Comparison of ENCODE assay signal across 13 cellular contexts in genomic region chr4:5751918-5752802, GRCh38. TPM values are rescaled to one million over a fixed set of nuclear protein-coding genes. Genes with fewer than 3 reads are reported as not detected.
A peak's percentile ranks its signal among the peaks of the same experiment; 100 is the strongest.
DNase-seq lines count a peak whose midpoint lies in the region; ATAC-seq, FAIRE-seq and TF ChIP-seq lines count a peak whose summit lies in the region.
"Had no signal": no experiment of that assay in that cellular context is flagged by ENCODE, and none has a peak within 500 bp of the region (broad histone marks: within the 10 kb centered on the region; RNA-seq: fewer than 3 reads in every experiment).

No MANE protein-coding gene starts in this region.

- H2AFZ ChIP-seq in HCT116 (ENCODE audit: low read depth, low read length, poor library complexity, severe bottlenecking) (no peak overlapping the region), astrocyte (ENCODE audit: low read depth, low read length) (no peak overlapping the region), hepatocyte (no peak overlapping the region)

- TF ChIP-seq RAD21 in HCT116 (IDR thresholded peaks at IDR 0.05; ENCODE audit: low read depth), result no peak

- H3K4me1 Mint-ChIP-seq in astrocyte (ENCODE audit: low read depth, unreplicated experiment), result peaks cover 55% of the 10 kb centered on the region

- no peaks in the 10 kb centered on the region for H3K27me3 Mint-ChIP-seq in astrocyte (ENCODE audit: low read depth, unreplicated experiment)

- no peaks in the 10 kb centered on the region for H4K20me1 ChIP-seq in HCT116 (ENCODE audit: insufficient read depth)
- H4K20me1 ChIP-seq in astrocyte (ENCODE audit: insufficient read depth, low read length), result no peaks in the 10 kb centered on the region
- no peaks in the 10 kb centered on the region for H4K20me1 ChIP-seq in hepatocyte (ENCODE audit: insufficient read depth, poor library complexity, severe bottlenecking)

- H3K4me3 ChIP-seq in HCT116 (replicated peaks in 1 of 2; ENCODE audit: low read depth in 1 of 2, low read length in 2 of 2), result no peak overlapping the region
- no peak overlapping the region for H3K4me3 ChIP-seq in astrocyte (ENCODE audit: insufficient read depth, low read depth, low read length)
- H3K4me3 ChIP-seq in hepatocyte, result no peak overlapping the region
- H3K4me3 ChIP-seq in sigmoid colon, result no peak overlapping the region
- H3K4me3 ChIP-seq: skin epidermis had no signal

- H3K27ac ChIP-seq in HCT116 (ENCODE audit: low read depth, low read length), result no peak overlapping the region
- H3K27ac ChIP-seq in astrocyte (ENCODE audit: low read depth, low read length), result peak overlapping the region; percentile 85
- peak overlapping the region; percentile 76 for H3K27ac ChIP-seq in hepatocyte
- no peak overlapping the region for H3K27ac ChIP-seq in sigmoid colon

- H3K9me3 ChIP-seq in HCT116 (ENCODE audit: control insufficient read depth in 1 of 2, insufficient read depth in 1 of 2, low read depth in 1 of 2, low read length in 2 of 2) (no peaks in the 10 kb centered on the region), astrocyte (ENCODE audit: insufficient read depth, low read depth, low read length) (no peaks in the 10 kb centered on the region), hepatocyte (ENCODE audit: low read depth) (no peaks in the 10 kb centered on the region), sigmoid colon (no peaks in the 10 kb centered on the region)

- RAD21 ChIA-PET in HCT116 (lab: Charles Lee; ENCODE audit: low non-redundant PET in 1 of 2, low total read pairs in 2 of 2, uncharacterized antibody in 2 of 2, unreplicated experiment in 2 of 2), result no interaction called here

- TF ChIP-seq POLR2A in HCT116 (IDR thresholded peaks at IDR 0.05; ENCODE audit: borderline replicate concordance, extremely low read depth, insufficient read depth, insufficient read length), result no peak
- TF ChIP-seq POLR2A in sigmoid colon (IDR thresholded peaks at IDR 0.05), result no peak

- WGBS in hepatocyte (ENCODE audit: low lambda C conversion rate, missing lambda C conversion rate), result 79% methylated on average over 22 of the region's 22 CpGs
- 71 to 72% methylated on average over 22 of the region's 22 CpGs for WGBS in sigmoid colon, 2 donors

- H3K9me2 ChIP-seq in HCT116 (ENCODE audit: insufficient read depth), result no peaks in the 10 kb centered on the region
- no peaks in the 10 kb centered on the region for H3K9me2 ChIP-seq in hepatocyte (replicated peaks; ENCODE audit: insufficient read depth)

- no peaks in the 10 kb centered on the region for H3K9me3 Mint-ChIP-seq in astrocyte (ENCODE audit: unreplicated experiment)
- H3K9me3 Mint-ChIP-seq: activated T-cell treated with anti-CD3 and anti-CD28 coated beads, Interleukin-2, amount 50 U/mL, for 72 hours had no signal

- peak overlapping the region; percentile 78; the same call in 1 of the 2 replicates for H3K4me2 ChIP-seq in HCT116 (ENCODE audit: low read length)
- H3K4me2 ChIP-seq in astrocyte (ENCODE audit: low read length), result peak overlapping the region; percentile 59
- no peak overlapping the region for H3K4me2 ChIP-seq in hepatocyte

- H3K79me2 ChIP-seq in HCT116 (ENCODE audit: insufficient read depth, low read length) (no peaks in the 10 kb centered on the region), astrocyte (ENCODE audit: insufficient read depth, low read length) (peaks cover 6% of the 10 kb centered on the region), hepatocyte (no peaks in the 10 kb centered on the region)

- POLR2A ChIA-PET in HCT116 (lab: Charles Lee), result no interaction called here

- FAIRE-seq in astrocyte (lab: Jason Lieb, UNC), result no peak

- H3K4me1 ChIP-seq in HCT116 (ENCODE audit: control insufficient read depth in 1 of 2, insufficient read depth in 2 of 2, low read length in 2 of 2) (peaks cover 10 to 42% of the 10 kb centered on the region in 2 experiments), astrocyte (ENCODE audit: insufficient read depth, low read length) (peaks cover 70% of the 10 kb centered on the region), hepatocyte (ENCODE audit: insufficient read depth) (no peaks in the 10 kb centered on the region), sigmoid colon (peaks cover 0 to 5% (median 3%) of the 10 kb centered on the region in 4 donors)

- H3K9ac ChIP-seq in HCT116 (ENCODE audit: low read length), result no peak overlapping the region
- peak overlapping the region; percentile 73 for H3K9ac ChIP-seq in astrocyte (ENCODE audit: low read length)

- CTCF ChIA-PET in HCT116 (lab: Charles Lee), result no interaction called here

- TF ChIP-seq CTCF in HCT116 (IDR thresholded peaks at IDR 0.05 in 2 of 3, conservative IDR thresholded peaks at IDR 0.05 in 1 of 3; ENCODE audit: borderline replicate concordance in 1 of 3, insufficient read depth in 1 of 3, low read depth in 2 of 3, low read length in 2 of 3), result no peak
- peak; percentile 4 for TF ChIP-seq CTCF in astrocyte (IDR thresholded peaks at IDR 0.05; ENCODE audit: insufficient read depth, low read depth, low read length)
- TF ChIP-seq CTCF in hepatocyte (IDR thresholded peaks at IDR 0.05; ENCODE audit: poor library complexity), result no peak
- TF ChIP-seq CTCF in sigmoid colon (IDR thresholded peaks at IDR 0.05), result no peak

- no peak overlapping the region for H3K4me3 Mint-ChIP-seq in astrocyte (ENCODE audit: unreplicated experiment)
- H3K4me3 Mint-ChIP-seq: activated T-cell treated with anti-CD3 and anti-CD28 coated beads, Interleukin-2, amount 50 U/mL, for 72 hours had no signal

- H3K36me3 Mint-ChIP-seq in astrocyte (ENCODE audit: low read depth, unreplicated experiment), result peaks cover 38% of the 10 kb centered on the region

- no peak for DNase-seq in HCT116 (ENCODE audit: low read depth, low spot score)
- DNase-seq in astrocyte (ENCODE audit: low read depth), result peak; percentile 63
- DNase-seq in hepatocyte (ENCODE audit: low spot score), result peak; percentile 35
- DNase-seq in sigmoid colon, result peak; percentile 60
- DNase-seq in SW480 (ENCODE audit: low spot score), result no peak
- DNase-seq in activated naive CD4-positive, alpha-beta T cell (lab: John Stamatoyannopoulos, UW), result no peak
- DNase-seq: activated T-cell treated with anti-CD3 and anti-CD28 coated beads, Interleukin-2, amount 50 U/mL, for 72 hours; DMS 273 treated with DMSO at 0.1 percent for 48 hours; NCI-H1930; trophoblast cell had no signal

- H3K36me3 ChIP-seq in HCT116 (ENCODE audit: control insufficient read depth in 1 of 2, insufficient read depth in 2 of 2, low read length in 2 of 2) (no peaks in the 10 kb centered on the region), astrocyte (ENCODE audit: insufficient read depth, low read length) (peaks cover 27% of the 10 kb centered on the region), hepatocyte (replicated peaks; ENCODE audit: insufficient read depth, low read depth) (no peaks in the 10 kb centered on the region), sigmoid colon (peaks cover 34 to 90% (median 55%) of the 10 kb centered on the region in 4 donors)

- intact Hi-C loops in HCT116 (cut with micrococcal nuclease), result no loop called here
- intact Hi-C loops in sigmoid colon (cut with DNase I), result no loop called here

- no peak for ATAC-seq in HCT116
- ATAC-seq in GM21381 (IDR thresholded peaks at IDR 0.05; ENCODE audit: unreplicated experiment), result no peak
- ATAC-seq: activated T-cell treated with anti-CD3 and anti-CD28 coated beads, Interleukin-2, amount 50 U/mL, for 72 hours had no signal

- TF ChIP-seq EP300 in sigmoid colon (IDR thresholded peaks at IDR 0.05), result no peak

- no peak overlapping the region for H3K27ac Mint-ChIP-seq in astrocyte (ENCODE audit: unreplicated experiment)
- H3K27ac Mint-ChIP-seq: activated T-cell treated with anti-CD3 and anti-CD28 coated beads, Interleukin-2, amount 50 U/mL, for 72 hours had no signal

- no TSS peak for BruUV-seq in HCT116 (replicated peaks; lab: Mats Ljungman, UMichigan)

- H3K27me3 ChIP-seq in HCT116 (ENCODE audit: insufficient read depth, low read length) (no peaks in the 10 kb centered on the region), astrocyte (ENCODE audit: insufficient read depth, low read length) (no peaks in the 10 kb centered on the region), hepatocyte (no peaks in the 10 kb centered on the region), sigmoid colon (no peaks in the 10 kb centered on the region)

TF ChIP-seq in HCT116, 20 proteins besides CTCF, POLR2A, EP300 and RAD21:
- no peak for TF ChIP-seq JUND (IDR thresholded peaks at IDR 0.05)
- no peak for TF ChIP-seq SRF (IDR thresholded peaks at IDR 0.05; ENCODE audit: low read depth)

RNA-seq across cellular contexts. Expression of gene EVC, which starts 41.2 kb away (rescaled TPM):
- 0.15 TPM for total RNA-seq in HCT116 (2021; ENCODE audit: unreplicated experiment)
- polyA plus RNA-seq in HCT116 (2012), result 0.18 TPM in 1 of 2 replicates, not detected in the other
- 23.9 and 24.0 TPM in 2 replicates for total RNA-seq in astrocyte
- total RNA-seq in hepatocyte, result 8.6 and 13.2 TPM in 2 replicates
- 4.6 and 4.8 TPM in 2 replicates for polyA plus RNA-seq in hepatocyte
- 10 to 100 TPM; 15.6 to 35.2 (median 24.4) TPM for total RNA-seq in sigmoid colon
- polyA plus RNA-seq in sigmoid colon, result 1 to 10 TPM in 2 of 3 donors, under 1 TPM in 1; 0.46 to 3.4 (median 1.2) TPM
- total RNA-seq: OCI-LY7 had no signal

RNA-seq across cellular contexts. Expression of gene EVC2, which starts 43.8 kb away (rescaled TPM):
- total RNA-seq in HCT116 (2021; ENCODE audit: unreplicated experiment) (not detected), astrocyte (3.3 and 3.5 TPM in 2 replicates), hepatocyte (3.6 and 4.2 TPM in 2 replicates), sigmoid colon (10 to 100 TPM in 2 of 4 donors, 1 to 10 TPM in 2; 8.6 to 14.7 (median 10.9) TPM)
- not detected in 2 replicates for polyA plus RNA-seq in HCT116 (2012)
- polyA plus RNA-seq in hepatocyte (2.7 and 3.0 TPM in 2 replicates), sigmoid colon (1 to 10 TPM in 1 of 3 donors, under 1 TPM in 1, not detected in 1; 0.60 to 1.3 TPM)

Comparison
In these comparisons a context has a peak if more than half of its experiments do, and no peak if none do; other contexts are left out.
1. DNase-seq: peak in astrocyte (single experiment), hepatocyte (single experiment) and sigmoid colon (single experiment); none in HCT116 (single experiment), SW480 (single experiment) and activated naive CD4-positive, alpha-beta T cell (0 of 4).
2. H3K27ac ChIP-seq: peak in astrocyte (single experiment) and hepatocyte (single experiment); none in HCT116 (single experiment) and sigmoid colon (0 of 4).